7 cellular contexts compared by ENCODE assay signal in genomic region chr5:108702546-108702945, GRCh38.
"Had no signal": no experiment of that assay in that cellular context is flagged by ENCODE, and none has a peak within 500 bp of the region (broad histone marks: within the 10 kb centered on the region; RNA-seq: fewer than 3 reads in every experiment).

No MANE protein-coding gene starts in this region.

- H3K27me3 Mint-ChIP-seq: IgD-negative memory B cell had no signal

- FAIRE-seq: HepG2, HTR-8/SVneo had no signal

- ATAC-seq: HepG2 had no signal

- H3K4me2 ChIP-seq: KMS-11 had no signal

- H3K9me3 Mint-ChIP-seq: IgD-negative memory B cell had no signal

- H3K9ac ChIP-seq: KMS-11 had no signal

- DNase-seq: KBM-7, KG1 had no signal

- H3K27ac ChIP-seq: HL-60, KMS-11 had no signal
